15 cellular contexts compared by ENCODE assay signal in the genomic region with DNA sequence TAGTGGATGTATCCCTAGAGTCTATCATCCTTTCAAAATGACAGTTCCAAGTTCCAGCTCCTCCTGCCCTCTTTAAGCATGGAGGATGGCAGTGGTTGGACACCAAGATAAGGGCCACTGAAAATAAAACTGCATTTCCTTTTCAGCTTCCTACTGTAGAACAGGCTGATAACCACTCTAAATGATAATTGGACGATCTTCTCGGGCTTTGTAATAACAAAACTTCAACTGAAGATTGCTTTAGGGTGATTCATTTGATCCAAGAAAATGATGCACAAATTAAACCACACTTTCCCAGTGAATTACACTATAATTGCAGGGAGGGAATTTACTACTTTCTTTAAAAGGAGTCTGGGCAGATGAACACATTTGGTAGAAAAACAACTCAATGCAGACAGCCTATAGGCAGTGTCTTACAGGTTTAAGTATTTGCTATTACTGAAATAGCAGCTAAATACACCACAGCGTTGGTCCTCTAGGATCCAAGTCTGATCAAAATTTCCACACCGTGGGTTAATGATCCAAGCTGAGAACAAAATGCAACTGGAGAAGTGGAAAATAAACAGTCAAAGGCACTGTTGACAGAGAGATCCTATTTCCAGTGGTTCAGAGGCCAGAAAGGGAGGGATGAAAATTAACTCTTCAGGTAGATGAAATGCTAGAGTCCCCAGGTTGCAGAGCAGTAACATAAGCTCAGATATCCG. TPM values are rescaled to one million over a fixed set of nuclear protein-coding genes. Genes with fewer than 3 reads are reported as not detected.
DNase-seq lines count a peak whose midpoint lies in the region; ATAC-seq and TF ChIP-seq lines count a peak whose summit lies in the region.
"Had no signal": no experiment of that assay in that cellular context is flagged by ENCODE, and none has a peak within 500 bp of the region (broad histone marks: within the 10 kb centered on the region; RNA-seq: fewer than 3 reads in every experiment).

No MANE protein-coding gene starts in this region.

- H3K36me3 ChIP-seq in right lobe of liver (no peaks in the 10 kb centered on the region), uterus (no peaks in the 10 kb centered on the region)
- H3K36me3 ChIP-seq: SJSA1 had no signal

- peak; percentile 65 to 80 (median 71) for ATAC-seq in right lobe of liver
- no peak for ATAC-seq in activated T-helper 17 cell treated with anti-CD3 and anti-CD28 coated beads, Interleukin-2, amount 50 U/mL, for 72 hours (replicated peaks)

- 17% methylated on average over 5 of the region's 5 CpGs for WGBS in right lobe of liver (ENCODE audit: insufficient coverage, low coverage, low lambda C conversion rate, missing lambda C conversion rate)

- no peak overlapping the region for H3K27ac Mint-ChIP-seq in activated T-helper 17 cell treated with anti-CD3 and anti-CD28 coated beads, Interleukin-2, amount 50 U/mL, for 72 hours

- no peaks in the 10 kb centered on the region for H3K9me3 Mint-ChIP-seq in activated T-helper 17 cell treated with anti-CD3 and anti-CD28 coated beads, Interleukin-2, amount 50 U/mL, for 72 hours

- H3K9me3 ChIP-seq in right lobe of liver (no peaks in the 10 kb centered on the region), uterus (no peaks in the 10 kb centered on the region)
- H3K9me3 ChIP-seq: SJSA1 had no signal

- H3K4me3 Mint-ChIP-seq in activated T-helper 17 cell treated with anti-CD3 and anti-CD28 coated beads, Interleukin-2, amount 50 U/mL, for 72 hours: no peak overlapping the region

- no peaks in the 10 kb centered on the region for H3K27me3 Mint-ChIP-seq in activated T-helper 17 cell treated with anti-CD3 and anti-CD28 coated beads, Interleukin-2, amount 50 U/mL, for 72 hours

- peaks cover 23% of the 10 kb centered on the region for H3K36me3 Mint-ChIP-seq in activated T-helper 17 cell treated with anti-CD3 and anti-CD28 coated beads, Interleukin-2, amount 50 U/mL, for 72 hours (ENCODE audit: low read depth)

- TF ChIP-seq POLR2A in right lobe of liver (IDR thresholded peaks at IDR 0.05) (no peak), uterus (IDR thresholded peaks at IDR 0.05) (no peak)

- no peak for TF ChIP-seq CTCF in right lobe of liver (IDR thresholded peaks at IDR 0.05)
- TF ChIP-seq CTCF in uterus (IDR thresholded peaks at IDR 0.05): no peak

- H3K27me3 ChIP-seq in right lobe of liver: no peaks in the 10 kb centered on the region
- H3K27me3 ChIP-seq in uterus: no peaks in the 10 kb centered on the region
- H3K27me3 ChIP-seq: SJSA1 had no signal

- H3K4me3 ChIP-seq in right lobe of liver (no peak overlapping the region), uterus (no peak overlapping the region)
- H3K4me3 ChIP-seq: SJSA1 had no signal

- peak overlapping the region in 1 of 3 donors; percentile 49 for H3K27ac ChIP-seq in right lobe of liver
- H3K27ac ChIP-seq in uterus: no peak overlapping the region
- H3K27ac ChIP-seq: SJSA1 had no signal

- DNase-seq in M059J (ENCODE audit: low read depth) (peak; percentile 4), NCI-H2081 treated with DMSO at 0.1 percent for 48 hours (lab: John Stamatoyannopoulos, UW) (peak; percentile 61), NCI-H774 (lab: John Stamatoyannopoulos, UW) (peak; percentile 45), right lobe of liver (peak in 1 of 3 donors; percentile 48), uterus (no peak), HPDE6-E6E7 (ENCODE audit: extremely low spot score) (no peak)
- DNase-seq: activated CD8-positive, alpha-beta memory T cell treated with anti-CD3 and anti-CD28 coated beads for 24 hours; activated effector memory CD4-positive, alpha-beta T cell treated with anti-CD3 and anti-CD28 coated beads, Interleukin-2, amount 50 U/mL, for 16 hours; aorta; erythroblast; GOT3; small intestine; stimulated activated naive CD4-positive, alpha-beta T cell treated with Interleukin-2 at 50 U/mL for 16 hours had no signal

- intact Hi-C loops in right lobe of liver (cut with DNase I) (no loop called here), uterus (cut with DNase I; ENCODE audit: low total_unique reads) (no loop called here)

- no peaks in the 10 kb centered on the region for H3K4me1 Mint-ChIP-seq in activated T-helper 17 cell treated with anti-CD3 and anti-CD28 coated beads, Interleukin-2, amount 50 U/mL, for 72 hours

- H3K4me1 ChIP-seq in right lobe of liver (peaks cover 0 to 52% (median 13%) of the 10 kb centered on the region in 4 donors), uterus (no peaks in the 10 kb centered on the region)
- H3K4me1 ChIP-seq: SJSA1 had no signal

RNA-seq across cellular contexts. Expression of a gene that starts 42.3 kb away (rescaled TPM):
- not detected in 2 replicates for total RNA-seq in M059J (2014; rRNA removed; shearing (Covaris generic))
- total RNA-seq in right lobe of liver (1 to 10 TPM in 3 of 6 experiments, under 1 TPM in 3; 0.43 to 1.5 (median 0.91) TPM), uterus (10 to 100 TPM in 1 of 4 donors, 1 to 10 TPM in 2, under 1 TPM in 1; 0.88 to 33.6 (median 3.2) TPM)
- total RNA-seq in activated T-helper 17 cell treated with anti-CD3 and anti-CD28 coated beads, Interleukin-2, amount 50 U/mL, for 72 hours: 10 to 100 TPM; 39.4 to 46.3 TPM

Comparison
In these comparisons a context has a peak if more than half of its experiments do, and no peak if none do; other contexts are left out.
1. DNase-seq: peak in M059J (single experiment), NCI-H2081 treated with DMSO at 0.1 percent for 48 hours (single experiment) and NCI-H774 (single experiment); none in uterus (0 of 2) and HPDE6-E6E7 (single experiment).